ENCODE assay signal across 24 cellular contexts in the genomic region with DNA sequence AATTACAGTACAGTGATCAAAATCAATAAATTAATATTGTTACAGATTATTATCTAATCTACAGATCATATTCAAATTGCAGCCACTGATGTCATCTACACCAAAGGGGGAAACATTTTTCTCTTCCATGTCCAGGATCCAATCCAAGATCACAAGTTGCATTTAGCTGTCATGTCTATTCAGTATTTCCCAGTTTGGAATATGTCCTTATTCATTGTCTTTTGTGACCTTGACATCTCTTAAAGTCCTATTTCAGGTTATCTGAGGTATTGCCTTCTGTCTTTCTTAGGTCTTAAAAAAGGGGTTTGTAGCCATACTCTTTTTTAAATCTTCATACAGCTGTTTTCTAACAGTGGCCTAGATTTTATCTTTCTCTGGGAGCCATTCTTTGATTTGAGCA.
"Had no signal": no experiment of that assay in that cellular context is flagged by ENCODE, and none has a peak within 500 bp of the region (broad histone marks: within the 10 kb centered on the region; RNA-seq: fewer than 3 reads in every experiment).

No MANE protein-coding gene starts in this region.

- H3K27me3 Mint-ChIP-seq: dendritic cell treated with granulocyte-macrophage colony-stimulating factor and Interleukin-4, amounts not matched to agents 40 ng/mL and 50 ng/mL, for 4 days; effector memory CD8-positive, alpha-beta T cell; natural killer cell treated with Interleukin-12 subunit alpha and Interleukin-12 subunit beta and Interleukin-15 and Interleukin-18, amount 100 ng/mL, for 72 hours; stimulated activated memory B cell treated with anti-CD40 and anti-IgM and Interleukin-4, amounts not matched to agents 10 μg/mL and 1 μg/mL and 100 μg/mL, for 72 hours; stimulated activated naive CD8-positive, alpha-beta T cell treated with anti-CD3 and anti-CD28 coated beads, Interleukin-15, Interleukin-2, amounts not matched to agents 100 ng/mL and 50 ng/mL, for 24 hours had no signal

- H3K4me1 ChIP-seq: prostate gland, tibial artery, uterus had no signal

- ATAC-seq: effector memory CD8-positive, alpha-beta T cell; gastroesophageal sphincter; natural killer cell treated with Interleukin-12 subunit alpha and Interleukin-12 subunit beta and Interleukin-15 and Interleukin-18, amount 100 ng/mL, for 72 hours; sciatic nerve; stimulated activated memory B cell treated with anti-CD40 and anti-IgM and Interleukin-4, amounts not matched to agents 10 μg/mL and 1 μg/mL and 100 μg/mL, for 72 hours had no signal

- H3K4me3 Mint-ChIP-seq: dendritic cell treated with granulocyte-macrophage colony-stimulating factor and Interleukin-4, amounts not matched to agents 40 ng/mL and 50 ng/mL, for 4 days; effector memory CD8-positive, alpha-beta T cell; immature natural killer cell; natural killer cell treated with Interleukin-12 subunit alpha and Interleukin-12 subunit beta and Interleukin-15 and Interleukin-18, amount 100 ng/mL, for 72 hours; stimulated activated memory B cell treated with anti-CD40 and anti-IgM and Interleukin-4, amounts not matched to agents 10 μg/mL and 1 μg/mL and 100 μg/mL, for 72 hours; stimulated activated naive CD8-positive, alpha-beta T cell treated with anti-CD3 and anti-CD28 coated beads, Interleukin-15, Interleukin-2, amounts not matched to agents 100 ng/mL and 50 ng/mL, for 24 hours had no signal

- H3K27ac ChIP-seq: gastroesophageal sphincter, parathyroid adenoma, prostate gland, spleen, tibial artery, uterus had no signal

- H3K4me3 ChIP-seq: esophagus squamous epithelium, gastroesophageal sphincter, prostate gland, spleen, tibial artery, upper lobe of left lung, uterus had no signal

- H3K4me1 Mint-ChIP-seq: stimulated activated memory B cell treated with anti-CD40 and anti-IgM and Interleukin-4, amounts not matched to agents 10 μg/mL and 1 μg/mL and 100 μg/mL, for 72 hours had no signal

- H3K27ac Mint-ChIP-seq: dendritic cell treated with granulocyte-macrophage colony-stimulating factor and Interleukin-4, amounts not matched to agents 40 ng/mL and 50 ng/mL, for 4 days; natural killer cell treated with Interleukin-12 subunit alpha and Interleukin-12 subunit beta and Interleukin-15 and Interleukin-18, amount 100 ng/mL, for 72 hours; stimulated activated memory B cell treated with anti-CD40 and anti-IgM and Interleukin-4, amounts not matched to agents 10 μg/mL and 1 μg/mL and 100 μg/mL, for 72 hours; stimulated activated naive CD8-positive, alpha-beta T cell treated with anti-CD3 and anti-CD28 coated beads, Interleukin-15, Interleukin-2, amounts not matched to agents 100 ng/mL and 50 ng/mL, for 24 hours had no signal

- H3K27me3 ChIP-seq: esophagus squamous epithelium, gastroesophageal sphincter, spleen, tibial artery, upper lobe of left lung, uterus had no signal

- H3K9me3 Mint-ChIP-seq: dendritic cell treated with granulocyte-macrophage colony-stimulating factor and Interleukin-4, amounts not matched to agents 40 ng/mL and 50 ng/mL, for 4 days; effector memory CD8-positive, alpha-beta T cell; immature natural killer cell; natural killer cell treated with Interleukin-12 subunit alpha and Interleukin-12 subunit beta and Interleukin-15 and Interleukin-18, amount 100 ng/mL, for 72 hours; stimulated activated memory B cell treated with anti-CD40 and anti-IgM and Interleukin-4, amounts not matched to agents 10 μg/mL and 1 μg/mL and 100 μg/mL, for 72 hours; stimulated activated naive CD8-positive, alpha-beta T cell treated with anti-CD3 and anti-CD28 coated beads, Interleukin-15, Interleukin-2, amounts not matched to agents 100 ng/mL and 50 ng/mL, for 24 hours had no signal

- H3K9me3 ChIP-seq: esophagus squamous epithelium, gastroesophageal sphincter, prostate gland, spleen, tibial artery, upper lobe of left lung, uterus had no signal

- DNase-seq: effector memory CD8-positive, alpha-beta T cell; esophagus squamous epithelium; foreskin fibroblast; glutamatergic neuron; immature natural killer cell; kidney; left colon; mammary epithelial cell; occipital lobe; spleen; stimulated activated CD4-positive, alpha-beta T cell treated with anti-CD3 and anti-CD28 coated beads, Interleukin-15, amount 100 ng/mL, for 24 hours; stimulated activated CD4-positive, alpha-beta T cell treated with anti-CD3 and anti-CD28 coated beads, Interleukin-1b, Interleukin-23, amount 100 ng/mL, for 48 hours; stimulated activated CD4-positive, alpha-beta T cell treated with anti-CD3 and anti-CD28 coated beads, Interleukin-4, amount 100 ng/mL, for 24 hours; tibial artery; upper lobe of left lung; uterus had no signal
